Comparison of ENCODE assay signal across 9 cellular contexts in the genomic region with DNA sequence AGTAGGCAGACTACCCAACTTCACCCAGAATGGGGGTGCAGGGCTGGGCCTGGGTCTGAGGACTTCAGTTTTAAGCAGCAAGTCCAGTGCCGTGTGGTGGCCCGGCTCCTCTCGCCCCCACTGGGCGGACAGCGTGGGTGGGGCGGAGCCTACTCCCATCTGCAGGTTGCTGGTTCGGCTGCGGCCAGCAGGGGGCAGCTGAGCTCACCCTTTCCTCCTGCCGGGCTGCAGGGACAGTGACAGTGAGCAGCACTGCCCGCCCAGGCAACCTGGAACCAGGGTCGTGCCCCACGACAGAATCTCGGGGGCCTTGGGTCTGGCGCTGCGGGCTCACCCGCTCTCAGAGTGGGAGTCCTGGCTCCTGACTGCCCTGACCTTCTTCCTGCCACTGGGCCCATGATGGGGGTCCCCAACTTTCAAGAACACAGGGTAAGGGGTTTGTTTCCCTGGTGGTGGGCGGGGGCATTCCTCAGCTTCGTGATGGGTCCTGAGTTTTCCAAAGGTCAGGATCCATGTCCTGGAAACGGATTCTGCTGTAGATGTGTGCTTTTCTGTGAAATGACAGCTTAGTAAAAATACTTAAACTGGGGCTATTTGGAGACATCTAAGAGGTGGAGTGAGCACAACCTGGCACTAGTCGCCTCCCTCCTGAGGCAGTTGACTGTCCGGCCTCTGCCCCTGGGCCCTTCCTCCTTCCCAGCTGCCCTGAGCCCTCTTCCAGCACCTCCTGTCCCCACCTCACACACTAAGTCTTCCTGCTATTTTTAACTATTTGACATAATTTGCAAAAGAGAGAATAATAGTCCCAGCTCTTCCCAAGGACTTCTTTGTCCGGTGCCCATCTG. TPM values are rescaled to one million over a fixed set of nuclear protein-coding genes. Genes with fewer than 3 reads are reported as not detected.
A peak's percentile ranks its signal among the peaks of the same experiment; 100 is the strongest.
DNase-seq lines count a peak whose midpoint lies in the region; ATAC-seq, FAIRE-seq and TF ChIP-seq lines count a peak whose summit lies in the region.
"Had no signal": no experiment of that assay in that cellular context is flagged by ENCODE, and none has a peak within 500 bp of the region (broad histone marks: within the 10 kb centered on the region; RNA-seq: fewer than 3 reads in every experiment).

No MANE protein-coding gene starts in this region.

- H3K27me3 ChIP-seq in endothelial cell of umbilical vein (ENCODE audit: control insufficient read depth in 2 of 2, insufficient read depth in 2 of 2, low read length in 2 of 2) (no peaks in the 10 kb centered on the region), mucosa of rectum (ENCODE audit: control insufficient read depth in 2 of 2, insufficient read depth in 2 of 2, low read length in 2 of 2) (no peaks in the 10 kb centered on the region)

- H3K27ac ChIP-seq in endothelial cell of umbilical vein (ENCODE audit: insufficient read depth, low read depth, low read length): peak overlapping the region; percentile 3
- H3K27ac ChIP-seq in mucosa of rectum (ENCODE audit: low read depth in 2 of 2, low read length in 2 of 2): peak overlapping the region; percentile 100

- peak; percentile 27 for ATAC-seq in HG03457 (IDR thresholded peaks at IDR 0.05; ENCODE audit: unreplicated experiment)

- POLR2A ChIA-PET in endothelial cell of umbilical vein (lab: Charles Lee): interaction anchor here (0.6 to 10.0 kb wide), 4 partner anchors 8 to 90 kb away, joined by 3 to 127 read pairs (median 19); a partner anchor contains a TSS

- no peak overlapping the region for H3K4me3 ChIP-seq in endothelial cell of umbilical vein (replicated peaks in 1 of 3; ENCODE audit: insufficient read depth in 1 of 3, low read depth in 1 of 3, low read length in 3 of 3)
- H3K4me3 ChIP-seq in mucosa of rectum (ENCODE audit: low read length in 2 of 2): peak overlapping the region; percentile 18 to 63

- peak overlapping the region; percentile 22 for H2AFZ ChIP-seq in endothelial cell of umbilical vein (ENCODE audit: low read depth, low read length)

- peak overlapping the region; percentile 35 for H3K4me2 ChIP-seq in endothelial cell of umbilical vein (ENCODE audit: insufficient read depth, low read length)

- peaks cover 24% of the 10 kb centered on the region for H3K79me2 ChIP-seq in endothelial cell of umbilical vein (ENCODE audit: control insufficient read depth, insufficient read depth, low read length)

- DNase-seq in NCI-H1417 (lab: John Stamatoyannopoulos, UW) (peak; percentile 82 to 89 (median 83)), NCI-H1417 treated with DMSO at 0.1 percent for 48 hours (lab: John Stamatoyannopoulos, UW) (no peak), NOMO-1 treated with DMSO at 0.1 percent for 48 hours (lab: John Stamatoyannopoulos, UW; ENCODE audit: unreplicated experiment) (peak; percentile 78), activated T-cell treated with anti-CD3 and anti-CD28 coated beads for 1 hour (ENCODE audit: low read depth) (peak; percentile 88), endothelial cell of umbilical vein (ENCODE audit: low read depth, low spot score) (peak; percentile 86)
- peak; percentile 83 to 85 for DNase-seq in stimulated activated CD8-positive, alpha-beta memory T cell treated with anti-CD3 and anti-CD28 coated beads, Interleukin-4, amount 100 ng/mL, for 4 hours (ENCODE audit: low read depth in 2 of 2, low spot score in 1 of 2)

- peaks cover 51% of the 10 kb centered on the region for H3K4me1 ChIP-seq in endothelial cell of umbilical vein (ENCODE audit: control insufficient read depth, extremely low read depth, insufficient read depth, low read length)
- H3K4me1 ChIP-seq in mucosa of rectum (ENCODE audit: control insufficient read depth in 2 of 2, insufficient read depth in 2 of 2, low read length in 2 of 2): peaks cover 55 to 56% of the 10 kb centered on the region in 2 donors

- H3K36me3 ChIP-seq in endothelial cell of umbilical vein (ENCODE audit: control insufficient read depth in 2 of 2, extremely low read depth in 1 of 2, insufficient read depth in 2 of 2, low read length in 2 of 2) (peaks cover 0 to 12% of the 10 kb centered on the region in 2 experiments), mucosa of rectum (ENCODE audit: control insufficient read depth in 2 of 2, insufficient read depth in 2 of 2, low read length in 2 of 2) (peaks cover 2 to 16% of the 10 kb centered on the region in 2 donors)

- H3K9me1 ChIP-seq in endothelial cell of umbilical vein (replicated peaks; ENCODE audit: control insufficient read depth, extremely low read depth, insufficient read depth, low read length): no peaks in the 10 kb centered on the region

- no peaks in the 10 kb centered on the region for H4K20me1 ChIP-seq in endothelial cell of umbilical vein (replicated peaks; ENCODE audit: control insufficient read depth, extremely low read depth, insufficient read depth, low read length)

- TF ChIP-seq POLR2A in endothelial cell of umbilical vein (IDR thresholded peaks at IDR 0.05; ENCODE audit: low read depth, low read length): peak; percentile 47

- H3K9ac ChIP-seq in endothelial cell of umbilical vein (replicated peaks; ENCODE audit: extremely low read depth, insufficient read depth, low read length) (peak overlapping the region; percentile 25), mucosa of rectum (ENCODE audit: low read depth in 1 of 2, low read length in 2 of 2) (peak overlapping the region; percentile 96 to 100)

- BruUV-seq in endothelial cell of umbilical vein (replicated peaks; lab: Mats Ljungman, UMichigan): no TSS peak

- TF ChIP-seq CTCF in endothelial cell of umbilical vein (IDR thresholded peaks at IDR 0.05; ENCODE audit: extremely low read depth in 1 of 2, insufficient read depth in 1 of 2, low read depth in 1 of 2, low read length in 2 of 2): peak; percentile 97 to 98

- FAIRE-seq in endothelial cell of umbilical vein (lab: Jason Lieb, UNC): peak; percentile 93
- FAIRE-seq: G401.6 had no signal

- intact Hi-C loops in endothelial cell of umbilical vein (cut with micrococcal nuclease): loop anchor here (1.0 to 10.0 kb wide), 3 partner anchors 14 to 94 kb away; no protein-coding TSS in a partner anchor

- H3K9me3 ChIP-seq in endothelial cell of umbilical vein (replicated peaks; ENCODE audit: control insufficient read depth, insufficient read depth, low read length): no peaks in the 10 kb centered on the region
- H3K9me3 ChIP-seq in mucosa of rectum (ENCODE audit: control insufficient read depth in 2 of 2, low read length in 2 of 2): no peaks in the 10 kb centered on the region

- dilution Hi-C loops in endothelial cell of umbilical vein (cut with MboI; ENCODE audit: extremely low pct_ligation_motif_present, low sequenced_read_pairs): no loop called here

- CTCF ChIA-PET in endothelial cell of umbilical vein (lab: Charles Lee): interaction anchor here (0.6 to 4.8 kb wide), 31 partner anchors 8 to 142 kb away, joined by 3 to 105 read pairs (median 5); a partner anchor contains a TSS

TF ChIP-seq in endothelial cell of umbilical vein, 7 proteins besides CTCF, POLR2A, EP300 and RAD21:
- no peak for TF ChIP-seq FOS (IDR thresholded peaks at IDR 0.05; ENCODE audit: borderline replicate concordance, insufficient read depth, low read length)
- TF ChIP-seq GATA2 (IDR thresholded peaks at IDR 0.05; ENCODE audit: insufficient read depth, insufficient read length, low read depth, low read length): no peak
- TF ChIP-seq, protein P1, sequence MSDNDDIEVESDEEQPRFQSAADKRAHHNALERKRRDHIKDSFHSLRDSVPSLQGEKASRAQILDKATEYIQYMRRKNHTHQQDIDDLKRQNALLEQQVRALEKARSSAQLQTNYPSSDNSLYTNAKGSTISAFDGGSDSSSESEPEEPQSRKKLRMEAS (IDR thresholded peaks at IDR 0.05; ENCODE audit: insufficient read depth, insufficient read length): no peak
- TF ChIP-seq POLR2AphosphoS5 (IDR thresholded peaks at IDR 0.05; ENCODE audit: insufficient read depth, low read depth, low read length): peak; percentile 70
- peak; percentile 48 for TF ChIP-seq MYC (IDR thresholded peaks at IDR 0.05; ENCODE audit: low read depth, low read length)
- TF ChIP-seq EZH2 (IDR thresholded peaks at IDR 0.05; ENCODE audit: borderline replicate concordance, low read depth, low read length, severe bottlenecking): no peak
- TF ChIP-seq JUN (IDR thresholded peaks at IDR 0.05; ENCODE audit: borderline replicate concordance, insufficient read depth, insufficient read length, low read depth): no peak

RNA-seq across cellular contexts. Expression of a gene that starts 6.0 kb away (rescaled TPM):
- 957 and 1,053 TPM in 2 replicates for total RNA-seq in endothelial cell of umbilical vein
- polyA plus RNA-seq in endothelial cell of umbilical vein: 34.4 and 43.3 TPM in 2 replicates
- 15.1 and 49.9 TPM in 2 replicates for polyA plus RNA-seq in endothelial cell of umbilical vein (2011; cell fraction: cytosol; rRNA removed)
- polyA plus RNA-seq in endothelial cell of umbilical vein (2011; cell fraction: nucleus; rRNA removed): 443 and 462 TPM in 2 replicates
- 254 and 310 TPM in 2 replicates for polyA plus RNA-seq in endothelial cell of umbilical vein (2012)
- 900 and 1,086 TPM in 2 replicates for polyA minus RNA-seq in endothelial cell of umbilical vein
- polyA minus RNA-seq in endothelial cell of umbilical vein (2011; cell fraction: cytosol; rRNA and poly(A)+ RNA removed): 31.7 TPM
- 1,191 and 1,444 TPM in 2 replicates for polyA minus RNA-seq in endothelial cell of umbilical vein (2011; cell fraction: nucleus; rRNA and poly(A)+ RNA removed)

RNA-seq across cellular contexts. Expression of a gene that starts 30.1 kb away (rescaled TPM):
- 53.9 and 57.7 TPM in 2 replicates for total RNA-seq in endothelial cell of umbilical vein
- polyA plus RNA-seq in endothelial cell of umbilical vein: 36.4 and 45.3 TPM in 2 replicates
- polyA plus RNA-seq in endothelial cell of umbilical vein (2011; cell fraction: cytosol; rRNA removed): 24.9 and 33.1 TPM in 2 replicates
- polyA plus RNA-seq in endothelial cell of umbilical vein (2011; cell fraction: nucleus; rRNA removed): 38.1 and 42.6 TPM in 2 replicates
- polyA plus RNA-seq in endothelial cell of umbilical vein (2012): 24.3 and 29.2 TPM in 2 replicates
- 34.9 and 44.0 TPM in 2 replicates for polyA minus RNA-seq in endothelial cell of umbilical vein
- 16.4 TPM for polyA minus RNA-seq in endothelial cell of umbilical vein (2011; cell fraction: cytosol; rRNA and poly(A)+ RNA removed)
- polyA minus RNA-seq in endothelial cell of umbilical vein (2011; cell fraction: nucleus; rRNA and poly(A)+ RNA removed): 22.2 and 24.7 TPM in 2 replicates

RNA-seq across cellular contexts. Expression of a gene that starts 34.1 kb away (rescaled TPM):
- 3.1 and 4.8 TPM in 2 replicates for total RNA-seq in endothelial cell of umbilical vein
- 1.2 TPM in 2 replicates for polyA plus RNA-seq in endothelial cell of umbilical vein
- 0.52 and 0.66 TPM in 2 replicates for polyA plus RNA-seq in endothelial cell of umbilical vein (2011; cell fraction: cytosol; rRNA removed)
- polyA plus RNA-seq in endothelial cell of umbilical vein (2011; cell fraction: nucleus; rRNA removed): 2.1 and 2.5 TPM in 2 replicates
- 1.5 and 1.6 TPM in 2 replicates for polyA plus RNA-seq in endothelial cell of umbilical vein (2012)
- polyA minus RNA-seq in endothelial cell of umbilical vein: 0.55 and 1.9 TPM in 2 replicates
- polyA minus RNA-seq in endothelial cell of umbilical vein (2011; cell fraction: cytosol; rRNA and poly(A)+ RNA removed): 6.2 TPM
- polyA minus RNA-seq in endothelial cell of umbilical vein (2011; cell fraction: nucleus; rRNA and poly(A)+ RNA removed): 1.7 and 2.0 TPM in 2 replicates

Comparison
In these comparisons a context has a peak if more than half of its experiments do, and no peak if none do; other contexts are left out.
1. H3K4me3 ChIP-seq: peak in mucosa of rectum (2 of 2); none in endothelial cell of umbilical vein (0 of 3).